Comparison of ENCODE assay signal across 8 cellular contexts in the genomic region with DNA sequence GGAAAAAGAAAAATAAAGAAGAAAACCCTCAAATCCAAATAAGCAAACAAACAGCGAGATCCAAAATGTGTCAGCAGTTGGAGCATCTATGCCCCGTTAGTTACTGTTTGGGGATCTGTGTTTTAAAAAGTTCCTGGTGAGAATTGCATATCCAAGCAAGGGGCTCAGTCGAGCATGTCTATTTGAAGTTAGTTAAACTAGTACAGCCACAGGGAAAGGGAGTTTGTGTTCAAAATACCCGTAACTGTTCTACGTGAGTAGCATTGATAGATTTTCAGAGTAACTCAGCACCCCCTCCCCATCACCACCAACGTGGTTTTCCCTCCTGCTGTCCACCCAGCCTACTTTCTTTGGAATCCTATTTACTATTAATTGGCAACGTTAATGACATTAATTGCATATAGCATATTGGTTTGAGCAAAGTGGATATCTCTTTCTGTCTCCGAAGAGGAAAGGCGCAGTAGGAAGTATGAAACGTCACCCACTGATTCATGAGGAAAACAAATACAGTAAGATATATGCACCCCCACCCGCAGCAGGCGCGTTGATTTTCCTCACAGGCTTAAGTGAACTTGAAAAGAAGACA. TPM values are rescaled to one million over a fixed set of nuclear protein-coding genes. Genes with fewer than 3 reads are reported as not detected.
A peak's percentile ranks its signal among the peaks of the same experiment; 100 is the strongest.
DNase-seq lines count a peak whose midpoint lies in the region; ATAC-seq and TF ChIP-seq lines count a peak whose summit lies in the region.
"Had no signal": no experiment of that assay in that cellular context is flagged by ENCODE, and none has a peak within 500 bp of the region (broad histone marks: within the 10 kb centered on the region; RNA-seq: fewer than 3 reads in every experiment).

No MANE protein-coding gene starts in this region.

- peak overlapping the region; percentile 57 for H3K9ac ChIP-seq in HUES6 (ENCODE audit: low read length)
- peak overlapping the region; percentile 72 for H3K9ac ChIP-seq in SK-N-MC (ENCODE audit: insufficient read length)

- ATAC-seq in GM21526 (IDR thresholded peaks at IDR 0.05; ENCODE audit: low FRiP score, unreplicated experiment): no peak

- H3K36me3 ChIP-seq in HUES6 (ENCODE audit: control insufficient read depth, insufficient read depth, low read length): no peaks in the 10 kb centered on the region
- H3K36me3 ChIP-seq in SK-N-MC (ENCODE audit: insufficient read depth, low read length): no peaks in the 10 kb centered on the region

- peaks cover 41% of the 10 kb centered on the region for H3K4me1 ChIP-seq in HUES6 (ENCODE audit: control insufficient read depth, insufficient read depth, low read length)

- TF ChIP-seq CTCF in fibroblast of villous mesenchyme (IDR thresholded peaks at IDR 0.05; ENCODE audit: insufficient read depth, low read depth, low read length): no peak

- DNase-seq in SK-N-MC (ENCODE audit: low read depth, low spot score) (peak; percentile 62), fibroblast of villous mesenchyme (ENCODE audit: low read depth) (peak; percentile 24), renal cortical epithelial cell (ENCODE audit: low read depth) (peak; percentile 16), cerebellum (ENCODE audit: low spot score) (no peak), COLO829 (ENCODE audit: low spot score) (no peak)

- H3K9me3 ChIP-seq in HUES6 (ENCODE audit: control insufficient read depth, insufficient read depth, low read depth, low read length) (no peaks in the 10 kb centered on the region), SK-N-MC (ENCODE audit: low read depth, low read length) (no peaks in the 10 kb centered on the region)

- no peak overlapping the region for H3K27ac ChIP-seq in HUES6 (ENCODE audit: low read depth, low read length)
- peak overlapping the region; percentile 87 for H3K27ac ChIP-seq in SK-N-MC

- peaks cover 57% of the 10 kb centered on the region for H3K27me3 ChIP-seq in HUES6 (ENCODE audit: control insufficient read depth, insufficient read depth, low read length)

- H3K4me3 ChIP-seq in HUES6 (ENCODE audit: low read depth, low read length) (peak overlapping the region; percentile 74), SK-N-MC (peak overlapping the region; percentile 83), fibroblast of villous mesenchyme (ENCODE audit: low read depth, low read length) (peak overlapping the region; percentile 67)

RNA-seq across cellular contexts. Expression of gene NPAS3, which starts 1.5 kb away (rescaled TPM):
- total RNA-seq in fibroblast of villous mesenchyme (0.86 and 0.97 TPM in 2 replicates), renal cortical epithelial cell (0.70 TPM in 1 of 2 replicates, not detected in the other), cerebellum (76.7 TPM)
- total RNA-seq: T-helper 2 cell treated with Interferon-gamma antibody and Interleukin-4, amounts not matched to agents 100 ng/mL and 5 ng/mL, for 36 hours had no signal

Comparison
In these comparisons a context has a peak if more than half of its experiments do, and no peak if none do; other contexts are left out.
1. DNase-seq: peak in SK-N-MC (single experiment), fibroblast of villous mesenchyme (single experiment) and renal cortical epithelial cell (single experiment); none in cerebellum (single experiment) and COLO829 (single experiment).
2. RNA of gene NPAS3, which starts 1.5 kb away (total RNA-seq): 76.7 TPM in cerebellum (single experiment); 0.86 to 0.97 TPM in fibroblast of villous mesenchyme and 0.70 TPM in renal cortical epithelial cell; every median in the first group is over 10 times any median in the second.
3. Peak in every context shown above with its lines, with median percentiles within 50 percentile points of each other: H3K4me3 ChIP-seq.